ENCODE assay signal across 1 cellular context in the genomic region with DNA sequence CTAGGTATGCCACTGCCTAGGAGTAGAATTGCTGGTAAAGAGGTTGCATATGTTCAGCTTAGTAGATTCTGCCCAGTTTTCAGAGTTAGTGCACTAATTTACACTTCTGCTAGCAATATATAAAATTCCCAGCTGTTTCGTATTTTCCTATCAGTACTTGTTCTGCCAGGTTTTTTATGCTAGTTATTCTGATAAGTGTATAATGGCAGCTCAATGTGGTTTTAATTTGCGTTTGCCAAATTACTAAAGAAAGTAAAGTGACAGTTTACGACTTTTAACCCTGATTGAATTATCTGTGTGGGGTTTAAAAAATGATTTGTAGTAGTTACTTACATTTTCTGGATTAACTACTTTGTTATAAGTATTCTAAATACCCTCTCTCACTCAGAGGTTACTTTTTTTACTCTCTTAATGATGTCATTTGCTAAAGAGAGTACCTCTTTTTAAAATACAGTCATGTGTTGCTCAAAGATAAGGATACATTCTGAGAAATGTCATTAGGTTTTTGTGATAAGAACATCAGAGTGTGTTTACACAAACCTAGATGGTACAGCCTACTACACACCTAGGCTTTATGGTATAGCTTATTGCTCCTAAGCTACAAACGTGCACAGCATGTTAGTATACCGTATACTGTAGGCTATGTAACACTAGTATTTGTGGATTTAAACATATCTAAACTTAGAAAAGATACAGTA.
TF ChIP-seq lines count a peak whose summit lies in the region.

No MANE protein-coding gene starts in this region.

TF ChIP-seq in K562, 482 proteins besides CTCF, POLR2A, EP300 and RAD21 (continued from another document and continues in another):
- TF ChIP-seq, protein P1, sequence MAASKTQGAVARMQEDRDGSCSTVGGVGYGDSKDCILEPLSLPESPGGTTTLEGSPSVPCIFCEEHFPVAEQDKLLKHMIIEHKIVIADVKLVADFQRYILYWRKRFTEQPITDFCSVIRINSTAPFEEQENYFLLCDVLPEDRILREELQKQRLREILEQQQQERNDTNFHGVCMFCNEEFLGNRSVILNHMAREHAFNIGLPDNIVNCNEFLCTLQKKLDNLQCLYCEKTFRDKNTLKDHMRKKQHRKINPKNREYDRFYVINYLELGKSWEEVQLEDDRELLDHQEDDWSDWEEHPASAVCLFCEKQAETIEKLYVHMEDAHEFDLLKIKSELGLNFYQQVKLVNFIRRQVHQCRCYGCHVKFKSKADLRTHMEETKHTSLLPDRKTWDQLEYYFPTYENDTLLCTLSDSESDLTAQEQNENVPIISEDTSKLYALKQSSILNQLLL (CRISPR knock-in tag; IDR thresholded peaks at IDR 0.05; ENCODE audit: borderline replicate concordance), result no peak
- no peak for TF ChIP-seq ZNF431 (CRISPR knock-in tag; IDR thresholded peaks at IDR 0.05)
- TF ChIP-seq, protein P2, sequence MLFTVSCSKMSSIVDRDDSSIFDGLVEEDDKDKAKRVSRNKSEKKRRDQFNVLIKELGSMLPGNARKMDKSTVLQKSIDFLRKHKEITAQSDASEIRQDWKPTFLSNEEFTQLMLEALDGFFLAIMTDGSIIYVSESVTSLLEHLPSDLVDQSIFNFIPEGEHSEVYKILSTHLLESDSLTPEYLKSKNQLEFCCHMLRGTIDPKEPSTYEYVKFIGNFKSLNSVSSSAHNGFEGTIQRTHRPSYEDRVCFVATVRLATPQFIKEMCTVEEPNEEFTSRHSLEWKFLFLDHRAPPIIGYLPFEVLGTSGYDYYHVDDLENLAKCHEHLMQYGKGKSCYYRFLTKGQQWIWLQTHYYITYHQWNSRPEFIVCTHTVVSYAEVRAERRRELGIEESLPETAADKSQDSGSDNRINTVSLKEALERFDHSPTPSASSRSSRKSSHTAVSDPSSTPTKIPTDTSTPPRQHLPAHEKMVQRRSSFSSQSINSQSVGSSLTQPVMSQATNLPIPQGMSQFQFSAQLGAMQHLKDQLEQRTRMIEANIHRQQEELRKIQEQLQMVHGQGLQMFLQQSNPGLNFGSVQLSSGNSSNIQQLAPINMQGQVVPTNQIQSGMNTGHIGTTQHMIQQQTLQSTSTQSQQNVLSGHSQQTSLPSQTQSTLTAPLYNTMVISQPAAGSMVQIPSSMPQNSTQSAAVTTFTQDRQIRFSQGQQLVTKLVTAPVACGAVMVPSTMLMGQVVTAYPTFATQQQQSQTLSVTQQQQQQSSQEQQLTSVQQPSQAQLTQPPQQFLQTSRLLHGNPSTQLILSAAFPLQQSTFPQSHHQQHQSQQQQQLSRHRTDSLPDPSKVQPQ (CRISPR knock-in tag; IDR thresholded peaks at IDR 0.05; ENCODE audit: borderline replicate concordance), result no peak
- TF ChIP-seq POLR2AphosphoS2 (IDR thresholded peaks at IDR 0.05; ENCODE audit: low read length), result no peak
- no peak for TF ChIP-seq PHF20 (IDR thresholded peaks at IDR 0.05; ENCODE audit: partially characterized antibody)
- peak; percentile 87 for TF ChIP-seq TAL1 (IDR thresholded peaks at IDR 0.05)
- TF ChIP-seq RCOR1 (IDR thresholded peaks at IDR 0.05; ENCODE audit: borderline replicate concordance in 1 of 2, low read depth in 2 of 2, low read length in 2 of 2), result no peak
- TF ChIP-seq ATF1 (CRISPR knock-in tag; IDR thresholded peaks at IDR 0.05), result no peak
- 0 out of 2 replicates have a peak, but pooled peaks have one; percentile 15 for TF ChIP-seq ATF1 (tag; IDR thresholded peaks at IDR 0.05)
- no peak for TF ChIP-seq RB1 (IDR thresholded peaks at IDR 0.05; ENCODE audit: low read depth)
- TF ChIP-seq HIVEP1 (CRISPR knock-in tag; IDR thresholded peaks at IDR 0.05), result no peak
- TF ChIP-seq MCM3 (IDR thresholded peaks at IDR 0.05), result no peak
- TF ChIP-seq, protein P3, sequence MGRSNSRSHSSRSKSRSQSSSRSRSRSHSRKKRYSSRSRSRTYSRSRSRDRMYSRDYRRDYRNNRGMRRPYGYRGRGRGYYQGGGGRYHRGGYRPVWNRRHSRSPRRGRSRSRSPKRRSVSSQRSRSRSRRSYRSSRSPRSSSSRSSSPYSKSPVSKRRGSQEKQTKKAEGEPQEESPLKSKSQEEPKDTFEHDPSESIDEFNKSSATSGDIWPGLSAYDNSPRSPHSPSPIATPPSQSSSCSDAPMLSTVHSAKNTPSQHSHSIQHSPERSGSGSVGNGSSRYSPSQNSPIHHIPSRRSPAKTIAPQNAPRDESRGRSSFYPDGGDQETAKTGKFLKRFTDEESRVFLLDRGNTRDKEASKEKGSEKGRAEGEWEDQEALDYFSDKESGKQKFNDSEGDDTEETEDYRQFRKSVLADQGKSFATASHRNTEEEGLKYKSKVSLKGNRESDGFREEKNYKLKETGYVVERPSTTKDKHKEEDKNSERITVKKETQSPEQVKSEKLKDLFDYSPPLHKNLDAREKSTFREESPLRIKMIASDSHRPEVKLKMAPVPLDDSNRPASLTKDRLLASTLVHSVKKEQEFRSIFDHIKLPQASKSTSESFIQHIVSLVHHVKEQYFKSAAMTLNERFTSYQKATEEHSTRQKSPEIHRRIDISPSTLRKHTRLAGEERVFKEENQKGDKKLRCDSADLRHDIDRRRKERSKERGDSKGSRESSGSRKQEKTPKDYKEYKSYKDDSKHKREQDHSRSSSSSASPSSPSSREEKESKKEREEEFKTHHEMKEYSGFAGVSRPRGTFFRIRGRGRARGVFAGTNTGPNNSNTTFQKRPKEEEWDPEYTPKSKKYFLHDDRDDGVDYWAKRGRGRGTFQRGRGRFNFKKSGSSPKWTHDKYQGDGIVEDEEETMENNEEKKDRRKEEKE (IDR thresholded peaks at IDR 0.05; ENCODE audit: borderline replicate concordance in 1 of 2, control insufficient read depth in 1 of 2, low read depth in 2 of 2, low read length in 1 of 2), result no peak
- TF ChIP-seq, protein P4, sequence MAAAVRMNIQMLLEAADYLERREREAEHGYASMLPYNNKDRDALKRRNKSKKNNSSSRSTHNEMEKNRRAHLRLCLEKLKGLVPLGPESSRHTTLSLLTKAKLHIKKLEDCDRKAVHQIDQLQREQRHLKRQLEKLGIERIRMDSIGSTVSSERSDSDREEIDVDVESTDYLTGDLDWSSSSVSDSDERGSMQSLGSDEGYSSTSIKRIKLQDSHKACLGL (CRISPR knock-in tag; IDR thresholded peaks at IDR 0.05; ENCODE audit: borderline replicate concordance, poor library complexity, severe bottlenecking), result no peak
- TF ChIP-seq, protein P5, sequence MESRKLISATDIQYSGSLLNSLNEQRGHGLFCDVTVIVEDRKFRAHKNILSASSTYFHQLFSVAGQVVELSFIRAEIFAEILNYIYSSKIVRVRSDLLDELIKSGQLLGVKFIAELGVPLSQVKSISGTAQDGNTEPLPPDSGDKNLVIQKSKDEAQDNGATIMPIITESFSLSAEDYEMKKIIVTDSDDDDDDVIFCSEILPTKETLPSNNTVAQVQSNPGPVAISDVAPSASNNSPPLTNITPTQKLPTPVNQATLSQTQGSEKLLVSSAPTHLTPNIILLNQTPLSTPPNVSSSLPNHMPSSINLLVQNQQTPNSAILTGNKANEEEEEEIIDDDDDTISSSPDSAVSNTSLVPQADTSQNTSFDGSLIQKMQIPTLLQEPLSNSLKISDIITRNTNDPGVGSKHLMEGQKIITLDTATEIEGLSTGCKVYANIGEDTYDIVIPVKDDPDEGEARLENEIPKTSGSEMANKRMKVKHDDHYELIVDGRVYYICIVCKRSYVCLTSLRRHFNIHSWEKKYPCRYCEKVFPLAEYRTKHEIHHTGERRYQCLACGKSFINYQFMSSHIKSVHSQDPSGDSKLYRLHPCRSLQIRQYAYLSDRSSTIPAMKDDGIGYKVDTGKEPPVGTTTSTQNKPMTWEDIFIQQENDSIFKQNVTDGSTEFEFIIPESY (CRISPR knock-in tag; IDR thresholded peaks at IDR 0.05), result no peak
- TF ChIP-seq, protein P6, sequence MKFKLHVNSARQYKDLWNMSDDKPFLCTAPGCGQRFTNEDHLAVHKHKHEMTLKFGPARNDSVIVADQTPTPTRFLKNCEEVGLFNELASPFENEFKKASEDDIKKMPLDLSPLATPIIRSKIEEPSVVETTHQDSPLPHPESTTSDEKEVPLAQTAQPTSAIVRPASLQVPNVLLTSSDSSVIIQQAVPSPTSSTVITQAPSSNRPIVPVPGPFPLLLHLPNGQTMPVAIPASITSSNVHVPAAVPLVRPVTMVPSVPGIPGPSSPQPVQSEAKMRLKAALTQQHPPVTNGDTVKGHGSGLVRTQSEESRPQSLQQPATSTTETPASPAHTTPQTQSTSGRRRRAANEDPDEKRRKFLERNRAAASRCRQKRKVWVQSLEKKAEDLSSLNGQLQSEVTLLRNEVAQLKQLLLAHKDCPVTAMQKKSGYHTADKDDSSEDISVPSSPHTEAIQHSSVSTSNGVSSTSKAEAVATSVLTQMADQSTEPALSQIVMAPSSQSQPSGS (CRISPR knock-in tag; IDR thresholded peaks at IDR 0.05), result no peak
- TF ChIP-seq SOX6 (IDR thresholded peaks at IDR 0.05), result peak; percentile 79; the same call in 1 of the 2 replicates
- no peak for TF ChIP-seq JUNB (CRISPR knock-in tag; conservative IDR thresholded peaks at IDR 0.05)
- no peak for TF ChIP-seq FOXA1 (IDR thresholded peaks at IDR 0.05; ENCODE audit: borderline replicate concordance)
- TF ChIP-seq POLR2G (IDR thresholded peaks at IDR 0.05; ENCODE audit: low read depth, low read length), result no peak
- TF ChIP-seq ZNF778 (CRISPR knock-in tag; IDR thresholded peaks at IDR 0.05), result no peak
- TF ChIP-seq, protein P7, sequence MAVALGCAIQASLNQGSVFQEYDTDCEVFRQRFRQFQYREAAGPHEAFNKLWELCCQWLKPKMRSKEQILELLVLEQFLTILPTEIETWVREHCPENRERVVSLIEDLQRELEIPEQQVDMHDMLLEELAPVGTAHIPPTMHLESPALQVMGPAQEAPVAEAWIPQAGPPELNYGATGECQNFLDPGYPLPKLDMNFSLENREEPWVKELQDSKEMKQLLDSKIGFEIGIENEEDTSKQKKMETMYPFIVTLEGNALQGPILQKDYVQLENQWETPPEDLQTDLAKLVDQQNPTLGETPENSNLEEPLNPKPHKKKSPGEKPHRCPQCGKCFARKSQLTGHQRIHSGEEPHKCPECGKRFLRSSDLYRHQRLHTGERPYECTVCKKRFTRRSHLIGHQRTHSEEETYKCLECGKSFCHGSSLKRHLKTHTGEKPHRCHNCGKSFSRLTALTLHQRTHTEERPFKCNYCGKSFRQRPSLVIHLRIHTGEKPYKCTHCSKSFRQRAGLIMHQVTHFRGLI (CRISPR knock-in tag; IDR thresholded peaks at IDR 0.05), result no peak
- TF ChIP-seq MED1 (CRISPR knock-in tag; IDR thresholded peaks at IDR 0.05; ENCODE audit: borderline replicate concordance), result no peak
- TF ChIP-seq BRF1 (IDR thresholded peaks at IDR 0.05; ENCODE audit: borderline replicate concordance, extremely low read depth, insufficient read length), result no peak
- no peak for TF ChIP-seq CBX3 (IDR thresholded peaks at IDR 0.05; ENCODE audit: borderline replicate concordance in 1 of 2, low read length in 2 of 2)
- TF ChIP-seq ZNF668 (CRISPR knock-in tag; IDR thresholded peaks at IDR 0.05), result no peak
- TF ChIP-seq EGR1 (conservative IDR thresholded peaks at IDR 0.05), result no peak
- TF ChIP-seq PML (IDR thresholded peaks at IDR 0.05; ENCODE audit: low read length), result peak; percentile 64; the same call in 1 of the 2 replicates
- TF ChIP-seq CREB1 (IDR thresholded peaks at IDR 0.05), result no peak
- no peak for TF ChIP-seq CREB1 (CRISPR knock-in tag; IDR thresholded peaks at IDR 0.05)
- TF ChIP-seq, protein P8, sequence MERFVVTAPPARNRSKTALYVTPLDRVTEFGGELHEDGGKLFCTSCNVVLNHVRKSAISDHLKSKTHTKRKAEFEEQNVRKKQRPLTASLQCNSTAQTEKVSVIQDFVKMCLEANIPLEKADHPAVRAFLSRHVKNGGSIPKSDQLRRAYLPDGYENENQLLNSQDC (CRISPR knock-in tag; IDR thresholded peaks at IDR 0.05), result no peak
- peak; percentile 39 to 71; a peak in 1 of 4 replicates for TF ChIP-seq TRIM24 (IDR thresholded peaks at IDR 0.05)
- no peak for TF ChIP-seq PHF21A (IDR thresholded peaks at IDR 0.05; ENCODE audit: borderline replicate concordance, low read depth)
- TF ChIP-seq ZNF507 (tag; conservative IDR thresholded peaks at IDR 0.05), result no peak
- peak; percentile 23; the same call in 1 of the 2 replicates for TF ChIP-seq JUN (IDR thresholded peaks at IDR 0.05; ENCODE audit: borderline replicate concordance, low read depth, low read length)
- no peak for TF ChIP-seq JUN (CRISPR knock-in tag; IDR thresholded peaks at IDR 0.05; ENCODE audit: borderline replicate concordance)
- no peak for TF ChIP-seq IFI16 (CRISPR knock-in tag; IDR thresholded peaks at IDR 0.05)
- no peak for TF ChIP-seq ZNF696 (CRISPR knock-in tag; conservative IDR thresholded peaks at IDR 0.05)
- TF ChIP-seq ARID1B (IDR thresholded peaks at IDR 0.05), result peak; percentile 93
- TF ChIP-seq HNRNPUL1 (IDR thresholded peaks at IDR 0.05; ENCODE audit: low read length), result no peak
- no peak for TF ChIP-seq ZNF311 (CRISPR knock-in tag; IDR thresholded peaks at IDR 0.05)
- TF ChIP-seq FOXJ2 (tag; IDR thresholded peaks at IDR 0.05), result peak; percentile 86
- no peak for TF ChIP-seq IRF2 (CRISPR knock-in tag; IDR thresholded peaks at IDR 0.05)
- no peak for TF ChIP-seq ZBTB17 (CRISPR knock-in tag; IDR thresholded peaks at IDR 0.05)
- TF ChIP-seq NFYB (IDR thresholded peaks at IDR 0.05; ENCODE audit: extremely low read depth, insufficient read length), result no peak
- no peak for TF ChIP-seq ZNF79 (CRISPR knock-in tag; IDR thresholded peaks at IDR 0.05; ENCODE audit: low read depth)
- TF ChIP-seq SRSF9 (IDR thresholded peaks at IDR 0.05; ENCODE audit: borderline replicate concordance, low read depth, low read length), result no peak
- no peak for TF ChIP-seq MXI1 (IDR thresholded peaks at IDR 0.05; ENCODE audit: low read depth, low read length)
- no peak for TF ChIP-seq RNF2 (IDR thresholded peaks at IDR 0.05)
- TF ChIP-seq MEIS2 (IDR thresholded peaks at IDR 0.05; ENCODE audit: partially characterized antibody), result peak; percentile 62
- no peak for TF ChIP-seq RBM25 (IDR thresholded peaks at IDR 0.05; ENCODE audit: low read depth, low read length, severe bottlenecking)
- no peak for TF ChIP-seq BACH1 (tag; IDR thresholded peaks at IDR 0.05)
- TF ChIP-seq, protein P9, sequence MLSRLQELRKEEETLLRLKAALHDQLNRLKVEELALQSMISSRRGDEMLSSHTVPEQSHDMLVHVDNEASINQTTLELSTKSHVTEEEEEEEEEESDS (CRISPR knock-in tag; IDR thresholded peaks at IDR 0.05), result no peak
- 0 out of 4 replicates have a peak, but pooled peaks of 1 of the 2 experiments have one; percentile 11 for TF ChIP-seq KDM1A (IDR thresholded peaks at IDR 0.05)
- no peak for TF ChIP-seq POU5F1 (IDR thresholded peaks at IDR 0.05; ENCODE audit: borderline replicate concordance, low read depth, low read length, partially characterized antibody)
- no peak for TF ChIP-seq CSDE1 (IDR thresholded peaks at IDR 0.05)
